ENCODE assay signal across 1 cellular context in the genomic region with DNA sequence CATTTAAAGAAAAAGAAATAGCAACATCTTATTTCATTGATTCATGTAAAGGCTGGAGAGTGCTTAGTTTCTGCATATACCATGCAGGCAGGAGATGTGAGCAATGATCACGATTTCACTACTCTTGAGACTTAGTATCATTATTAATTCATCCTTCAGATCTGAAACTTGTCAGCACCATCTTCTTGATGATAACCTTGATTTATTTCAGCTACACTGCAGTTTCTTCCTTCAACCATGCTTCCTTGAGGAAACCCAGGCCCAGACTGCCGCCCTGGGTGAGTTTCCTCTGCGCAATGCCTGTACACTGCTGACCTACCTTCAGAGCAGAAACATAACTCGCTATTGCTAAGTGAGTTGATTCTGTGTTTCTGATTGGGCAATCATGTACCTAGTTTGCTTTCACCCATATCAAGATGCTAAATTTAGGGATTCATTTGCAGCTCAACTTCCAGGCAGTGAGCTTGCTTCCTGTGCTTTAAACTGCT.
TF ChIP-seq lines count a peak whose summit lies in the region.

No MANE protein-coding gene starts in this region.

TF ChIP-seq in GM12878, 131 proteins besides CTCF, POLR2A, EP300 and RAD21:
- no peak for TF ChIP-seq TARDBP (IDR thresholded peaks at IDR 0.05; ENCODE audit: borderline replicate concordance)
- TF ChIP-seq MXI1 (IDR thresholded peaks at IDR 0.05; ENCODE audit: low read depth, low read length) = no peak
- no peak for TF ChIP-seq HDAC6 (IDR thresholded peaks at IDR 0.05; ENCODE audit: unreplicated experiment)
- TF ChIP-seq RFX5 (IDR thresholded peaks at IDR 0.05; ENCODE audit: low read depth, low read length) = no peak
- TF ChIP-seq USF2 (IDR thresholded peaks at IDR 0.05; ENCODE audit: borderline replicate concordance, low read depth, low read length) = no peak
- TF ChIP-seq ZNF622 (IDR thresholded peaks at IDR 0.05) = no peak
- no peak for TF ChIP-seq SRF (IDR thresholded peaks at IDR 0.05; ENCODE audit: low read depth in 2 of 2, low read length in 2 of 2)
- TF ChIP-seq ZZZ3 (IDR thresholded peaks at IDR 0.05; ENCODE audit: control insufficient read depth, insufficient read length, low read depth) = no peak
- no peak for TF ChIP-seq CEBPB (IDR thresholded peaks at IDR 0.05; ENCODE audit: borderline replicate concordance in 1 of 2, low read depth in 2 of 2, low read length in 2 of 2)
- TF ChIP-seq, protein P1, sequence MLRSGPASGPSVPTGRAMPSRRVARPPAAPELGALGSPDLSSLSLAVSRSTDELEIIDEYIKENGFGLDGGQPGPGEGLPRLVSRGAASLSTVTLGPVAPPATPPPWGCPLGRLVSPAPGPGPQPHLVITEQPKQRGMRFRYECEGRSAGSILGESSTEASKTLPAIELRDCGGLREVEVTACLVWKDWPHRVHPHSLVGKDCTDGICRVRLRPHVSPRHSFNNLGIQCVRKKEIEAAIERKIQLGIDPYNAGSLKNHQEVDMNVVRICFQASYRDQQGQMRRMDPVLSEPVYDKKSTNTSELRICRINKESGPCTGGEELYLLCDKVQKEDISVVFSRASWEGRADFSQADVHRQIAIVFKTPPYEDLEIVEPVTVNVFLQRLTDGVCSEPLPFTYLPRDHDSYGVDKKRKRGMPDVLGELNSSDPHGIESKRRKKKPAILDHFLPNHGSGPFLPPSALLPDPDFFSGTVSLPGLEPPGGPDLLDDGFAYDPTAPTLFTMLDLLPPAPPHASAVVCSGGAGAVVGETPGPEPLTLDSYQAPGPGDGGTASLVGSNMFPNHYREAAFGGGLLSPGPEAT (IDR thresholded peaks at IDR 0.05; ENCODE audit: low read depth) = no peak
- TF ChIP-seq NR2F1 (conservative IDR thresholded peaks at IDR 0.05) = no peak
- TF ChIP-seq DPF2 (IDR thresholded peaks at IDR 0.05) = no peak
- TF ChIP-seq SP1 (IDR thresholded peaks at IDR 0.05; ENCODE audit: low read depth, low read length) = no peak
- TF ChIP-seq USF1 (IDR thresholded peaks at IDR 0.05; ENCODE audit: borderline replicate concordance, extremely low read length, insufficient read depth, low read depth, low read length) = no peak
- no peak for TF ChIP-seq RUNX3 (IDR thresholded peaks at IDR 0.05; ENCODE audit: low read length)
- TF ChIP-seq, protein P2, sequence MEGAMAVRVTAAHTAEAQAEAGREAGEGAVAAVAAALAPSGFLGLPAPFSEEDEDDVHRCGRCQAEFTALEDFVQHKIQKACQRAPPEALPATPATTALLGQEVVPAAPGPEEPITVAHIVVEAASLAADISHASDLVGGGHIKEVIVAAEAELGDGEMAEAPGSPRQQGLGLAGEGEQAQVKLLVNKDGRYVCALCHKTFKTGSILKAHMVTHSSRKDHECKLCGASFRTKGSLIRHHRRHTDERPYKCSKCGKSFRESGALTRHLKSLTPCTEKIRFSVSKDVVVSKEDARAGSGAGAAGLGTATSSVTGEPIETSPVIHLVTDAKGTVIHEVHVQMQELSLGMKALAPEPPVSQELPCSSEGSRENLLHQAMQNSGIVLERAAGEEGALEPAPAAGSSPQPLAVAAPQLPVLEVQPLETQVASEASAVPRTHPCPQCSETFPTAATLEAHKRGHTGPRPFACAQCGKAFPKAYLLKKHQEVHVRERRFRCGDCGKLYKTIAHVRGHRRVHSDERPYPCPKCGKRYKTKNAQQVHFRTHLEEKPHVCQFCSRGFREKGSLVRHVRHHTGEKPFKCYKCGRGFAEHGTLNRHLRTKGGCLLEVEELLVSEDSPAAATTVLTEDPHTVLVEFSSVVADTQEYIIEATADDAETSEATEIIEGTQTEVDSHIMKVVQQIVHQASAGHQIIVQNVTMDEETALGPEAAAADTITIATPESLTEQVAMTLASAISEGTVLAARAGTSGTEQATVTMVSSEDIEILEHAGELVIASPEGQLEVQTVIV (IDR thresholded peaks at IDR 0.05; ENCODE audit: borderline replicate concordance, partially characterized antibody) = no peak
- TF ChIP-seq IKZF1 (conservative IDR thresholded peaks at IDR 0.05) = no peak
- TF ChIP-seq PML (IDR thresholded peaks at IDR 0.05; ENCODE audit: low read length) = no peak
- TF ChIP-seq POLR2AphosphoS2 (IDR thresholded peaks at IDR 0.05; ENCODE audit: low read depth, low read length) = no peak
